ENCODE assay signal across 8 cellular contexts in the genomic region with DNA sequence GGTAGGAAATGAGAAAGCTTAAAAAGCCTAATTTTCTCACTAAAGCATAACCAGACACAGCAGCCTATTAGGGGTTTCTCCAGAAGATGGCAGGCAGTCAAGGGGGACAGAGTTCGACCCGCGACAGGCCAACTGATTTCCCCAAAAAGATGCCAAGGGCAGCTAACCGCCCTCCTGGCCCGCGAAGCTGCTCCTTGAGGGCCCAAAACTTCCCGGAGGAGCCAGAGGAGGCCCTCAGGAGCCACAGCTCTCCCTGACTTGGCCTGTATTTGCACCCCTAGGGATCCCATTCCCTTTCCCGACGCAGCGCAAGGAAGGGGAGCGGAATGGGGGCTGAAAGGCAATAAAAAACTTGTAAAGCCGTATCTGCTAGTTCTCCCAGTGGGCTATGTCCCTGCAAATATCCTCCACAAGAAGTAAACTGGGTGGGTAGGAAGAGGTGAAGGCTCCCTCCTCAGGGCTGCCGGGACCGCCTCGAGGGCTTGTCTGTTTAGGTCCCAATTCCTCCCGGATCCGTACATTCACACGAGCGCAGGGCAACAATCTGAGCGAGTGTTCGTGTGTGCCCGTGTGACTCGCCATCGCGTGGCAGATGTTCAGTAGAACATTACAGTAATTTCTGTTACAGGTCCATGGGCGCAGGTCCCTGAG. TPM values are rescaled to one million over a fixed set of nuclear protein-coding genes. Genes with fewer than 3 reads are reported as not detected.
DNase-seq lines count a peak whose midpoint lies in the region; TF ChIP-seq lines count a peak whose summit lies in the region.

No MANE protein-coding gene starts in this region.

- intact Hi-C loops in MCF 10A (cut with micrococcal nuclease) = loop anchor here (5.0 kb wide), 1 partner anchor 65 kb away; the partner anchor contains the start of genes MCEE and MPHOSPH10

- TF ChIP-seq EP300 in tibial nerve (IDR thresholded peaks at IDR 0.05) = no peak

- H3K4me3 Mint-ChIP-seq in MCF 10A (ENCODE audit: unreplicated experiment) = peak overlapping the region; percentile 96

- H3K27me3 Mint-ChIP-seq in MCF 10A (ENCODE audit: insufficient read depth, unreplicated experiment) = no peaks in the 10 kb centered on the region

- CTCF ChIA-PET in MCF 10A (lab: Yijun Ruan, JAX) = interaction anchor here (0.7 to 1.6 kb wide), 4 partner anchors 62 to 264 kb away, joined by 3 to 7 read pairs (median 4); partner anchors contain the start of gene ZNF638

- DNase-seq in stimulated activated CD4-positive, alpha-beta T cell treated with anti-CD3 and anti-CD28 coated beads, Interleukin-15, amount 100 ng/mL, for 24 hours = peak; percentile 30
- no peak for DNase-seq in stimulated activated CD4-positive, alpha-beta T cell treated with anti-CD3 and anti-CD28 coated beads, Interleukin-4, amount 100 ng/mL, for 1 hour
- DNase-seq in MCF 10A (ENCODE audit: unreplicated experiment) (no peak), tibial nerve (ENCODE audit: low spot score in 2 of 2) (no peak), activated gamma-delta T cell treated with Interleukin-2 at 50 U/mL for 16 hours (no peak), cerebellar cortex (ENCODE audit: low spot score) (no peak)

- TF ChIP-seq POLR2A in tibial nerve (IDR thresholded peaks at IDR 0.05) = no peak

- 5% methylated on average over 26 of the region's 26 CpGs for WGBS in liver
- 3 to 4% methylated on average over 26 of the region's 26 CpGs for WGBS in tibial nerve, 2 donors

- H3K4me1 Mint-ChIP-seq in MCF 10A (ENCODE audit: insufficient read depth, unreplicated experiment) = peaks cover 22% of the 10 kb centered on the region

- peaks cover 15% of the 10 kb centered on the region for H3K36me3 ChIP-seq in HUES6 (ENCODE audit: control insufficient read depth, insufficient read depth, low read length)
- H3K36me3 ChIP-seq in liver (ENCODE audit: control insufficient read depth in 4 of 4, insufficient read depth in 3 of 4, low read depth in 1 of 4, low read length in 3 of 4) = peaks cover 0 to 1% (median under 1%) of the 10 kb centered on the region in 4 donors
- peaks cover 0 to 6% (median 0%) of the 10 kb centered on the region in 3 donors for H3K36me3 ChIP-seq in tibial nerve

- TF ChIP-seq CTCF in MCF 10A (IDR thresholded peaks at IDR 0.05; ENCODE audit: unreplicated experiment) = no peak
- no peak for TF ChIP-seq CTCF in liver (IDR thresholded peaks at IDR 0.05; ENCODE audit: low read depth, low read length, missing input control)
- no peak for TF ChIP-seq CTCF in tibial nerve (IDR thresholded peaks at IDR 0.05)

- H3K27ac Mint-ChIP-seq in MCF 10A (ENCODE audit: low read depth, unreplicated experiment) = peak overlapping the region; percentile 93

- TF ChIP-seq RAD21 in liver (IDR thresholded peaks at IDR 0.05) = no peak

- no peaks in the 10 kb centered on the region for H3K9me3 Mint-ChIP-seq in MCF 10A (ENCODE audit: unreplicated experiment)

- peak overlapping the region; percentile 85 for H3K4me3 ChIP-seq in HUES6 (ENCODE audit: low read depth, low read length)
- H3K4me3 ChIP-seq in liver (ENCODE audit: low read depth in 1 of 3, low read length in 3 of 3) = peak overlapping the region; percentile 68 to 90 (median 83)
- H3K4me3 ChIP-seq in tibial nerve = peak overlapping the region; percentile 65 to 75 (median 71)

- H3K27ac ChIP-seq in HUES6 (ENCODE audit: low read depth, low read length) (peak overlapping the region; percentile 18; the same call in 1 of the 2 replicates), liver (ENCODE audit: low read depth in 1 of 2, low read length in 2 of 2) (peak overlapping the region; percentile 92 to 99), tibial nerve (peak overlapping the region; percentile 93 to 98 (median 96))

- H3K9me3 ChIP-seq in HUES6 (ENCODE audit: control insufficient read depth, insufficient read depth, low read depth, low read length) (no peaks in the 10 kb centered on the region), liver (ENCODE audit: control insufficient read depth in 4 of 4, low read length in 3 of 4) (no peaks in the 10 kb centered on the region), tibial nerve (no peaks in the 10 kb centered on the region)

- H3K27me3 ChIP-seq in HUES6 (ENCODE audit: control insufficient read depth, insufficient read depth, low read length) (0 out of 2 replicates have a peak, but pooled peaks cover 6% of the 10 kb centered on the region), liver (ENCODE audit: control insufficient read depth in 4 of 4, insufficient read depth in 4 of 4, low read length in 3 of 4) (no peaks in the 10 kb centered on the region), tibial nerve (no peaks in the 10 kb centered on the region)

- H3K36me3 Mint-ChIP-seq in MCF 10A (ENCODE audit: insufficient read depth, unreplicated experiment) = peaks cover 17% of the 10 kb centered on the region

- H3K9ac ChIP-seq in HUES6 (ENCODE audit: low read length) = peak overlapping the region; percentile 88
- H3K9ac ChIP-seq in liver (ENCODE audit: low read depth in 1 of 2, low read length in 2 of 2) = peak overlapping the region; percentile 96 to 99

- H3K4me1 ChIP-seq in HUES6 (ENCODE audit: control insufficient read depth, insufficient read depth, low read length) (peaks cover 17% of the 10 kb centered on the region), liver (ENCODE audit: control insufficient read depth in 4 of 4, insufficient read depth in 4 of 4, low read length in 3 of 4) (peaks cover 0 to 29% (median 15%) of the 10 kb centered on the region in 4 donors), tibial nerve (peaks cover 0 to 39% (median 22%) of the 10 kb centered on the region in 4 donors)

- POLR2A ChIA-PET in MCF 10A (lab: Yijun Ruan, JAX) = interaction anchor here (0.6 to 3.9 kb wide), 30 partner anchors 9 to 319 kb away, joined by 3 to 123 read pairs (median 5); partner anchors contain the start of genes ATP6V1B1, MCEE, MPHOSPH10 and PAIP2B

- BruUV-seq in MCF 10A (replicated peaks; lab: Mats Ljungman, UMichigan) = TSS peak; percentile 83

TF ChIP-seq in liver, 16 proteins besides CTCF, POLR2A, EP300 and RAD21 (continues in another document):
- TF ChIP-seq EGR1 (IDR thresholded peaks at IDR 0.05; ENCODE audit: low read depth in 2 of 2) (no peak), YY1 (IDR thresholded peaks at IDR 0.05) (no peak), GABPA (IDR thresholded peaks at IDR 0.05 in 1 of 2, conservative IDR thresholded peaks at IDR 0.05 in 1 of 2) (no peak), HNF4A (conservative IDR thresholded peaks at IDR 0.05) (no peak), SP1 (IDR thresholded peaks at IDR 0.05) (no peak), FOXA2 (IDR thresholded peaks at IDR 0.05) (no peak), TAF1 (conservative IDR thresholded peaks at IDR 0.05) (no peak), RXRA (IDR thresholded peaks at IDR 0.05) (no peak), HNF4G (IDR thresholded peaks at IDR 0.05) (no peak), ATF3 (IDR thresholded peaks at IDR 0.05) (no peak), NR2F2 (IDR thresholded peaks at IDR 0.05) (no peak), FOXA1 (IDR thresholded peaks at IDR 0.05) (no peak)
- TF ChIP-seq, protein P1, sequence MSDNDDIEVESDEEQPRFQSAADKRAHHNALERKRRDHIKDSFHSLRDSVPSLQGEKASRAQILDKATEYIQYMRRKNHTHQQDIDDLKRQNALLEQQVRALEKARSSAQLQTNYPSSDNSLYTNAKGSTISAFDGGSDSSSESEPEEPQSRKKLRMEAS (IDR thresholded peaks at IDR 0.05) = no peak
- TF ChIP-seq, protein P2, sequence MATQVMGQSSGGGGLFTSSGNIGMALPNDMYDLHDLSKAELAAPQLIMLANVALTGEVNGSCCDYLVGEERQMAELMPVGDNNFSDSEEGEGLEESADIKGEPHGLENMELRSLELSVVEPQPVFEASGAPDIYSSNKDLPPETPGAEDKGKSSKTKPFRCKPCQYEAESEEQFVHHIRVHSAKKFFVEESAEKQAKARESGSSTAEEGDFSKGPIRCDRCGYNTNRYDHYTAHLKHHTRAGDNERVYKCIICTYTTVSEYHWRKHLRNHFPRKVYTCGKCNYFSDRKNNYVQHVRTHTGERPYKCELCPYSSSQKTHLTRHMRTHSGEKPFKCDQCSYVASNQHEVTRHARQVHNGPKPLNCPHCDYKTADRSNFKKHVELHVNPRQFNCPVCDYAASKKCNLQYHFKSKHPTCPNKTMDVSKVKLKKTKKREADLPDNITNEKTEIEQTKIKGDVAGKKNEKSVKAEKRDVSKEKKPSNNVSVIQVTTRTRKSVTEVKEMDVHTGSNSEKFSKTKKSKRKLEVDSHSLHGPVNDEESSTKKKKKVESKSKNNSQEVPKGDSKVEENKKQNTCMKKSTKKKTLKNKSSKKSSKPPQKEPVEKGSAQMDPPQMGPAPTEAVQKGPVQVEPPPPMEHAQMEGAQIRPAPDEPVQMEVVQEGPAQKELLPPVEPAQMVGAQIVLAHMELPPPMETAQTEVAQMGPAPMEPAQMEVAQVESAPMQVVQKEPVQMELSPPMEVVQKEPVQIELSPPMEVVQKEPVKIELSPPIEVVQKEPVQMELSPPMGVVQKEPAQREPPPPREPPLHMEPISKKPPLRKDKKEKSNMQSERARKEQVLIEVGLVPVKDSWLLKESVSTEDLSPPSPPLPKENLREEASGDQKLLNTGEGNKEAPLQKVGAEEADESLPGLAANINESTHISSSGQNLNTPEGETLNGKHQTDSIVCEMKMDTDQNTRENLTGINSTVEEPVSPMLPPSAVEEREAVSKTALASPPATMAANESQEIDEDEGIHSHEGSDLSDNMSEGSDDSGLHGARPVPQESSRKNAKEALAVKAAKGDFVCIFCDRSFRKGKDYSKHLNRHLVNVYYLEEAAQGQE (IDR thresholded peaks at IDR 0.05) = no peak
- TF ChIP-seq, protein P3, sequence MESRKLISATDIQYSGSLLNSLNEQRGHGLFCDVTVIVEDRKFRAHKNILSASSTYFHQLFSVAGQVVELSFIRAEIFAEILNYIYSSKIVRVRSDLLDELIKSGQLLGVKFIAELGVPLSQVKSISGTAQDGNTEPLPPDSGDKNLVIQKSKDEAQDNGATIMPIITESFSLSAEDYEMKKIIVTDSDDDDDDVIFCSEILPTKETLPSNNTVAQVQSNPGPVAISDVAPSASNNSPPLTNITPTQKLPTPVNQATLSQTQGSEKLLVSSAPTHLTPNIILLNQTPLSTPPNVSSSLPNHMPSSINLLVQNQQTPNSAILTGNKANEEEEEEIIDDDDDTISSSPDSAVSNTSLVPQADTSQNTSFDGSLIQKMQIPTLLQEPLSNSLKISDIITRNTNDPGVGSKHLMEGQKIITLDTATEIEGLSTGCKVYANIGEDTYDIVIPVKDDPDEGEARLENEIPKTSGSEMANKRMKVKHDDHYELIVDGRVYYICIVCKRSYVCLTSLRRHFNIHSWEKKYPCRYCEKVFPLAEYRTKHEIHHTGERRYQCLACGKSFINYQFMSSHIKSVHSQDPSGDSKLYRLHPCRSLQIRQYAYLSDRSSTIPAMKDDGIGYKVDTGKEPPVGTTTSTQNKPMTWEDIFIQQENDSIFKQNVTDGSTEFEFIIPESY (IDR thresholded peaks at IDR 0.05) = no peak

RNA-seq across cellular contexts. Expression of gene NAGK, which starts 0.8 kb away (rescaled TPM):
- total RNA-seq in MCF 10A (2022) (30.9 and 45.7 TPM in 2 replicates), liver (10 to 100 TPM; 21.8 to 31.5 TPM), tibial nerve (100 to 1,000 TPM in 1 of 4 donors, 10 to 100 TPM in 3; 40.6 to 113 (median 65.5) TPM)
- polyA plus RNA-seq in liver = 10 to 100 TPM; 22.8 to 41.0 TPM

Comparison
In these comparisons a context has a peak if more than half of its experiments do, and no peak if none do; other contexts are left out.
1. H3K27ac ChIP-seq: peak in every context shown above with its lines; median percentile 96 in tibial nerve; 96 in liver; 18 in HUES6.